8 cellular contexts compared by ENCODE assay signal in genomic region chr10:79929409-79929904, GRCh38. TPM values are rescaled to one million over a fixed set of nuclear protein-coding genes. Genes with fewer than 3 reads are reported as not detected.
DNase-seq lines count a peak whose midpoint lies in the region; ATAC-seq and TF ChIP-seq lines count a peak whose summit lies in the region.

No MANE protein-coding gene starts in this region.

- no peak overlapping the region for H3K27ac Mint-ChIP-seq in endothelial cell (ENCODE audit: unreplicated experiment)

- H3K4me1 Mint-ChIP-seq in endothelial cell (ENCODE audit: unreplicated experiment), result no peaks in the 10 kb centered on the region

- ATAC-seq in GM18505 (IDR thresholded peaks at IDR 0.05; ENCODE audit: unreplicated experiment) (peak; percentile 73), HG03064 (IDR thresholded peaks at IDR 0.05; ENCODE audit: low read depth, unreplicated experiment) (peak; percentile 75)

- H3K4me3 Mint-ChIP-seq in endothelial cell (ENCODE audit: unreplicated experiment), result no peak overlapping the region

- TF ChIP-seq POLR2A in GM18505 (IDR thresholded peaks at IDR 0.05; ENCODE audit: borderline replicate concordance, extremely low read depth, insufficient read depth, insufficient read length), result no peak

- peak; percentile 81 for DNase-seq in AG08396 (ENCODE audit: low spot score)
- DNase-seq in NCI-H69 (lab: John Stamatoyannopoulos, UW), result peak; percentile 67
- DNase-seq in activated CD8-positive, alpha-beta memory T cell treated with anti-CD3 and anti-CD28 coated beads for 48 hours (ENCODE audit: low read depth in 2 of 3, low spot score in 2 of 3), result peak; percentile 48 to 78 (median 52)
- peak; percentile 90 for DNase-seq in endothelial cell (ENCODE audit: low spot score)
- DNase-seq in mesenteric fat pad (ENCODE audit: low spot score), result peak; percentile 92
- DNase-seq in stimulated activated CD8-positive, alpha-beta memory T cell treated with anti-CD3 and anti-CD28 coated beads, Interleukin-2, amount 100 ng/mL, for 48 hours (ENCODE audit: low read depth in 2 of 2), result peak; percentile 66 to 72

- H3K27me3 Mint-ChIP-seq in endothelial cell (ENCODE audit: unreplicated experiment), result peaks cover 6% of the 10 kb centered on the region

- peaks cover 21% of the 10 kb centered on the region for H3K36me3 Mint-ChIP-seq in endothelial cell (ENCODE audit: low read depth, unreplicated experiment)

- TF ChIP-seq CTCF in endothelial cell (IDR thresholded peaks at IDR 0.05; ENCODE audit: unreplicated experiment), result peak; percentile 94

- H3K9me3 Mint-ChIP-seq in endothelial cell (ENCODE audit: unreplicated experiment), result no peaks in the 10 kb centered on the region

RNA-seq across cellular contexts. Expression of gene SFTPD, which starts 19.4 kb away (rescaled TPM):
- total RNA-seq in endothelial cell (ENCODE audit: unreplicated experiment) (0.31 TPM), mesenteric fat pad (not detected)

Comparison
In these comparisons a context has a peak if more than half of its experiments do, and no peak if none do; other contexts are left out.
1. Peak in every context shown above with its lines: DNase-seq and ATAC-seq.